1 cellular context compared by ENCODE assay signal in genomic region chr4:122814426-122814825, GRCh38.
TF ChIP-seq lines count a peak whose summit lies in the region.

No MANE protein-coding gene starts in this region.

TF ChIP-seq in GM12878, 131 proteins besides CTCF, POLR2A, EP300 and RAD21 (continued from another document):
- TF ChIP-seq ZNF592 (IDR thresholded peaks at IDR 0.05): no peak
- no peak for TF ChIP-seq SREBF1 (IDR thresholded peaks at IDR 0.05; ENCODE audit: low read length)
- no peak for TF ChIP-seq RBBP5 (conservative IDR thresholded peaks at IDR 0.05)
- TF ChIP-seq MEF2A (IDR thresholded peaks at IDR 0.05; ENCODE audit: insufficient read depth, low read depth, low read length): 0 out of 2 replicates have a peak, but pooled peaks have one; percentile 44
- no peak for TF ChIP-seq CHD1 (IDR thresholded peaks at IDR 0.05; ENCODE audit: low read depth, low read length)
- TF ChIP-seq, protein P1, sequence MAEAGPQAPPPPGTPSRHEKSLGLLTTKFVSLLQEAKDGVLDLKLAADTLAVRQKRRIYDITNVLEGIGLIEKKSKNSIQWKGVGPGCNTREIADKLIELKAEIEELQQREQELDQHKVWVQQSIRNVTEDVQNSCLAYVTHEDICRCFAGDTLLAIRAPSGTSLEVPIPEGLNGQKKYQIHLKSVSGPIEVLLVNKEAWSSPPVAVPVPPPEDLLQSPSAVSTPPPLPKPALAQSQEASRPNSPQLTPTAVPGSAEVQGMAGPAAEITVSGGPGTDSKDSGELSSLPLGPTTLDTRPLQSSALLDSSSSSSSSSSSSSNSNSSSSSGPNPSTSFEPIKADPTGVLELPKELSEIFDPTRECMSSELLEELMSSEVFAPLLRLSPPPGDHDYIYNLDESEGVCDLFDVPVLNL (IDR thresholded peaks at IDR 0.05; ENCODE audit: low read depth, low read length): no peak
- 0 out of 2 replicates have a peak, but pooled peaks have one; percentile 41 for TF ChIP-seq NFIC (IDR thresholded peaks at IDR 0.05; ENCODE audit: low read depth, low read length)
- TF ChIP-seq NKRF (conservative IDR thresholded peaks at IDR 0.05): no peak
- TF ChIP-seq ATF2 (IDR thresholded peaks at IDR 0.05; ENCODE audit: low read length): peak; percentile 28; the same call in 1 of the 2 replicates
- peak; percentile 68 for TF ChIP-seq RUNX3 (IDR thresholded peaks at IDR 0.05; ENCODE audit: low read length)
- TF ChIP-seq EZH2 (IDR thresholded peaks at IDR 0.05; ENCODE audit: borderline replicate concordance, control insufficient read depth, low read depth, low read length): no peak
- TF ChIP-seq, protein P2, sequence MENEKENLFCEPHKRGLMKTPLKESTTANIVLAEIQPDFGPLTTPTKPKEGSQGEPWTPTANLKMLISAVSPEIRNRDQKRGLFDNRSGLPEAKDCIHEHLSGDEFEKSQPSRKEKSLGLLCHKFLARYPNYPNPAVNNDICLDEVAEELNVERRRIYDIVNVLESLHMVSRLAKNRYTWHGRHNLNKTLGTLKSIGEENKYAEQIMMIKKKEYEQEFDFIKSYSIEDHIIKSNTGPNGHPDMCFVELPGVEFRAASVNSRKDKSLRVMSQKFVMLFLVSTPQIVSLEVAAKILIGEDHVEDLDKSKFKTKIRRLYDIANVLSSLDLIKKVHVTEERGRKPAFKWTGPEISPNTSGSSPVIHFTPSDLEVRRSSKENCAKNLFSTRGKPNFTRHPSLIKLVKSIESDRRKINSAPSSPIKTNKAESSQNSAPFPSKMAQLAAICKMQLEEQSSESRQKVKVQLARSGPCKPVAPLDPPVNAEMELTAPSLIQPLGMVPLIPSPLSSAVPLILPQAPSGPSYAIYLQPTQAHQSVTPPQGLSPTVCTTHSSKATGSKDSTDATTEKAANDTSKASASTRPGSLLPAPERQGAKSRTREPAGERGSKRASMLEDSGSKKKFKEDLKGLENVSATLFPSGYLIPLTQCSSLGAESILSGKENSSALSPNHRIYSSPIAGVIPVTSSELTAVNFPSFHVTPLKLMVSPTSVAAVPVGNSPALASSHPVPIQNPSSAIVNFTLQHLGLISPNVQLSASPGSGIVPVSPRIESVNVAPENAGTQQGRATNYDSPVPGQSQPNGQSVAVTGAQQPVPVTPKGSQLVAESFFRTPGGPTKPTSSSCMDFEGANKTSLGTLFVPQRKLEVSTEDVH (IDR thresholded peaks at IDR 0.05; ENCODE audit: low read depth, partially characterized antibody): no peak
